1 cellular context compared by ENCODE assay signal in genomic region chr17:82737981-82738877, GRCh38.
TF ChIP-seq lines count a peak whose summit lies in the region.

No MANE protein-coding gene starts in this region.

TF ChIP-seq in K562, 482 proteins besides CTCF, POLR2A, EP300 and RAD21 (continues in another document):
- TF ChIP-seq TBL1XR1 (IDR thresholded peaks at IDR 0.05; ENCODE audit: low read length in 2 of 2), result 0 out of 4 replicates have a peak, but pooled peaks of 1 of the 2 experiments have one; percentile 36
- TF ChIP-seq MNT (conservative IDR thresholded peaks at IDR 0.05), result peak; percentile 87 to 91
- peak; percentile 51; the same call in 1 of the 2 replicates for TF ChIP-seq ZNF431 (CRISPR knock-in tag; IDR thresholded peaks at IDR 0.05)
- TF ChIP-seq ETV5 (CRISPR knock-in tag; IDR thresholded peaks at IDR 0.05; ENCODE audit: low read depth), result peak; percentile 34; the same call in 1 of the 2 replicates
- peak; percentile 51 for TF ChIP-seq POLR2G (IDR thresholded peaks at IDR 0.05; ENCODE audit: low read depth, low read length)
- TF ChIP-seq ZNF511 (CRISPR knock-in tag; IDR thresholded peaks at IDR 0.05), result peak; percentile 72; the same call in 1 of the 2 replicates
- TF ChIP-seq ZNF395 (CRISPR knock-in tag; IDR thresholded peaks at IDR 0.05), result 0 out of 2 replicates have a peak, but pooled peaks have one; percentile 11
- TF ChIP-seq BDP1 (IDR thresholded peaks at IDR 0.05; ENCODE audit: insufficient read depth, insufficient read length), result no peak
- TF ChIP-seq ZKSCAN3 (CRISPR knock-in tag; IDR thresholded peaks at IDR 0.05), result no peak
- no peak for TF ChIP-seq TCF7 (IDR thresholded peaks at IDR 0.05; ENCODE audit: borderline replicate concordance)
- TF ChIP-seq ZKSCAN1 (IDR thresholded peaks at IDR 0.05; ENCODE audit: low read depth, low read length), result no peak
- no peak for TF ChIP-seq HNRNPUL1 (IDR thresholded peaks at IDR 0.05; ENCODE audit: low read length)
- TF ChIP-seq POU5F1 (IDR thresholded peaks at IDR 0.05; ENCODE audit: borderline replicate concordance, low read depth, low read length, partially characterized antibody), result no peak
- TF ChIP-seq PML (IDR thresholded peaks at IDR 0.05; ENCODE audit: low read length), result 0 out of 2 replicates have a peak, but pooled peaks have one; percentile 19
- TF ChIP-seq ZNF239 (CRISPR knock-in tag; IDR thresholded peaks at IDR 0.05), result no peak
- TF ChIP-seq CREB3 (tag; conservative IDR thresholded peaks at IDR 0.05; ENCODE audit: low read depth), result peak; percentile 48; the same call in 1 of the 2 replicates
- peak; percentile 98 for TF ChIP-seq MGA (IDR thresholded peaks at IDR 0.05)
- TF ChIP-seq FOSL1 (tag; conservative IDR thresholded peaks at IDR 0.05), result peak; percentile 59
- peak; percentile 88 for TF ChIP-seq ARID4B (CRISPR knock-in tag; IDR thresholded peaks at IDR 0.05)
- TF ChIP-seq ZBTB5 (IDR thresholded peaks at IDR 0.05), result no peak
- no peak for TF ChIP-seq NFXL1 (CRISPR knock-in tag; IDR thresholded peaks at IDR 0.05)
- TF ChIP-seq NFATC3 (IDR thresholded peaks at IDR 0.05), result no peak
- TF ChIP-seq PURB (CRISPR knock-in tag; IDR thresholded peaks at IDR 0.05; ENCODE audit: low read depth), result no peak
- peak; percentile 94 for TF ChIP-seq TGIF2 (CRISPR knock-in tag; IDR thresholded peaks at IDR 0.05)
- peak; percentile 55 for TF ChIP-seq ARID1B (IDR thresholded peaks at IDR 0.05)
- TF ChIP-seq ZNF232 (CRISPR knock-in tag; IDR thresholded peaks at IDR 0.05), result no peak
- no peak for TF ChIP-seq NR2C2 (CRISPR knock-in tag; IDR thresholded peaks at IDR 0.05)
- 0 out of 2 replicates have a peak, but pooled peaks have one; percentile 20 for TF ChIP-seq NR2C2 (tag; IDR thresholded peaks at IDR 0.05)
- TF ChIP-seq GTF3C2 (IDR thresholded peaks at IDR 0.05; ENCODE audit: borderline replicate concordance, extremely low read depth, insufficient read length), result no peak
